ENCODE assay signal across 8 cellular contexts in genomic region chr2:240452471-240453256, GRCh38. TPM values are rescaled to one million over a fixed set of nuclear protein-coding genes. Genes with fewer than 3 reads are reported as not detected.
DNase-seq lines count a peak whose midpoint lies in the region; FAIRE-seq and TF ChIP-seq lines count a peak whose summit lies in the region.
"Had no signal": no experiment of that assay in that cellular context is flagged by ENCODE, and none has a peak within 500 bp of the region (broad histone marks: within the 10 kb centered on the region; RNA-seq: fewer than 3 reads in every experiment).

No MANE protein-coding gene starts in this region.

- 1 to 2% (median 2%) methylated on average over 26 to 102 of the region's 102 CpGs for WGBS in small intestine, 3 donors

- H3K4me1 ChIP-seq in small intestine (ENCODE audit: control insufficient read depth in 2 of 2, insufficient read depth in 1 of 2, low read depth in 1 of 2, low read length in 1 of 2), result peaks cover 0 to 4% of the 10 kb centered on the region in 2 donors

- DNase-seq in NCI-H510A treated with DMSO at 0.1 percent for 48 hours (lab: John Stamatoyannopoulos, UW), result peak; percentile 50
- DNase-seq in cerebellum (ENCODE audit: low spot score), result peak; percentile 88
- no peak for DNase-seq in kidney epithelial cell (ENCODE audit: low read depth)
- DNase-seq in small intestine, result peak; percentile 8
- DNase-seq in OCI-M2 (lab: John Stamatoyannopoulos, UW; ENCODE audit: unreplicated experiment), result no peak
- no peak for DNase-seq in GM19238 (ENCODE audit: insufficient read length, low spot score)

- H3K36me3 ChIP-seq in kidney epithelial cell (ENCODE audit: control insufficient read depth, insufficient read depth, low read length) (no peaks in the 10 kb centered on the region), small intestine (ENCODE audit: control insufficient read depth in 2 of 2, insufficient read depth in 2 of 2, low read length in 2 of 2) (no peaks in the 10 kb centered on the region)

- H3K27ac ChIP-seq in small intestine (ENCODE audit: low read depth in 1 of 2, low read length in 1 of 2), result no peak overlapping the region

- FAIRE-seq in small intestine (lab: Jason Lieb, UNC), result no peak
- FAIRE-seq: TTC549 had no signal

- H3K4me3 ChIP-seq in GM08714 (ENCODE audit: low read length) (peak overlapping the region; percentile 21; the same call in 1 of the 2 replicates), kidney epithelial cell (ENCODE audit: low read depth, low read length) (peak overlapping the region; percentile 48), small intestine (ENCODE audit: low read depth in 1 of 2, low read length in 2 of 2) (peak overlapping the region; percentile 24 to 48)

- H3K27me3 ChIP-seq in kidney epithelial cell (ENCODE audit: control insufficient read depth, insufficient read depth, low read length) (peaks cover 37% of the 10 kb centered on the region), small intestine (ENCODE audit: control insufficient read depth in 2 of 2, insufficient read depth in 2 of 2, low read length in 2 of 2) (peaks cover 0 to 20% of the 10 kb centered on the region in 2 donors)

- TF ChIP-seq CTCF in kidney epithelial cell (IDR thresholded peaks at IDR 0.05; ENCODE audit: insufficient read depth, low read length, poor library complexity, severe bottlenecking), result no peak

- H3K9me3 ChIP-seq in small intestine (ENCODE audit: control insufficient read depth, low read depth), result no peaks in the 10 kb centered on the region

RNA-seq across cellular contexts. Expression of gene GPC1, which starts 17.2 kb away (rescaled TPM):
- total RNA-seq in cerebellum, result 70.1 TPM
- 75.2 and 81.7 TPM in 2 replicates for total RNA-seq in kidney epithelial cell
- polyA plus RNA-seq in small intestine, result 10 to 100 TPM in 1 of 3 donors, 1 to 10 TPM in 1, under 1 TPM in 1; 0.89 to 15.5 (median 2.7) TPM

Comparison
In these comparisons a context has a peak if more than half of its experiments do, and no peak if none do; other contexts are left out.
1. DNase-seq: peak in NCI-H510A treated with DMSO at 0.1 percent for 48 hours (single experiment), cerebellum (single experiment) and small intestine (single experiment); none in kidney epithelial cell (single experiment), OCI-M2 (single experiment) and GM19238 (single experiment).
2. Peak in every context shown above with its lines, with median percentiles within 50 percentile points of each other: H3K4me3 ChIP-seq.